9 cellular contexts compared by ENCODE assay signal in the genomic region with DNA sequence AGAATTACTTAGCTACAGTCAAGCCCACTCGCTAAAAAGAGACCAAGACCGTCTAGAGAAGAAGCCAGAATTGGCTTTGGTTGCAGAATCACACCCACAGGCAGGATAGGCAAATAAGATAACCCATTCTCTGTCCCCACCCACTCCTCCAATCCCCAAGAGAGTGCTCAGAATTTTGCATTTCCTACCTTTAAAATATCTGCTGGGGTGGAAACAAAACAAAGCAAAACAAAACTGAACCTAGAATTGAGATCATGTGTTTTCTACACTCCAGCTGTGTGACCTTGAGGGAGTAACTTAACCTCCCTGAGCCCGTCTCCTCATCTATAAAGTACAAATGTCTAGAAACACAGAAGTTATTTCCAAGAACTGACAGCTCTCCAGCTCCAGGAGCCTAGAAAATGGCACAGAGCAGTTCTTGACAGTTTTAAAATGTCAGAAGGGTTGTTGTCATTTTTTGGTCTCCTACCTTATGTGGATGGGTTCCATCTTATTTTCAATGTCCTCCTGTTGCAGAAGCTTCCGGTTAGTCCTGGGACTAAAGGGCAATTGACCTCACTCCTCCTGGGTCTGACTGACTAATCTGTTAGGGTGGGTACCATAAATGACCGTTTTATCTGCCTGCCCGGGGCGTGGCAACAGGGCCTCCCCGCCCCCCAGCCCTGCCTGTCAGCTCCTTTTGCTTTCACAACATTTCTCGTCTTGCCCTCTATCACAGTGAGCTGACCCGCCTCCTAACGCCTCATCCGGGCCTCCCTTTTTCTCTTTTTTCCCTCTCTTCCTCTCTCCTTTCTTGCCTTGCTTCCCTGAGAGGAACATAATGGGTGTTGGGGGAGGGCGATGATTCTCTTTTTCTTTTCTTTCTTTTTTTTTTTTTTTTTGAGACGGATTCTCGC.
DNase-seq lines count a peak whose midpoint lies in the region; ATAC-seq, FAIRE-seq and TF ChIP-seq lines count a peak whose summit lies in the region.
"Had no signal": no experiment of that assay in that cellular context is flagged by ENCODE, and none has a peak within 500 bp of the region (broad histone marks: within the 10 kb centered on the region; RNA-seq: fewer than 3 reads in every experiment).

No MANE protein-coding gene starts in this region.

- intact Hi-C loops in ovary (cut with DNase I) = no loop called here

- peak; percentile 89 for ATAC-seq in GM18517 (IDR thresholded peaks at IDR 0.05; ENCODE audit: unreplicated experiment)
- peak; percentile 86 for ATAC-seq in GM21723 (IDR thresholded peaks at IDR 0.05; ENCODE audit: unreplicated experiment)
- ATAC-seq: psoas muscle had no signal

- no peak overlapping the region for H3K4me3 ChIP-seq in bronchial epithelial cell (ENCODE audit: low read depth, low read length)
- peak overlapping the region; percentile 13 for H3K4me3 ChIP-seq in ovary
- H3K4me3 ChIP-seq: psoas muscle had no signal

- no peaks in the 10 kb centered on the region for H3K4me1 ChIP-seq in ovary (ENCODE audit: insufficient read depth)
- H3K4me1 ChIP-seq: psoas muscle had no signal

- H3K27me3 ChIP-seq in bronchial epithelial cell (ENCODE audit: control insufficient read depth, insufficient read depth, low read length) (no peaks in the 10 kb centered on the region), ovary (no peaks in the 10 kb centered on the region)

- 46 to 52% (median 48%) methylated on average over 15 of the region's 15 CpGs for WGBS in ovary, 3 donors

- no peaks in the 10 kb centered on the region for H3K9me3 ChIP-seq in ovary
- H3K9me3 ChIP-seq: psoas muscle had no signal

- no peak for TF ChIP-seq EP300 in ovary (IDR thresholded peaks at IDR 0.05)

- no peak overlapping the region for H3K27ac ChIP-seq in ovary
- H3K27ac ChIP-seq: psoas muscle had no signal

- H3K36me3 ChIP-seq in bronchial epithelial cell (ENCODE audit: control insufficient read depth, insufficient read depth, low read length) (no peaks in the 10 kb centered on the region), ovary (no peaks in the 10 kb centered on the region)

- DNase-seq in HuH-7.5 (ENCODE audit: low spot score) (peak; percentile 28), bronchial epithelial cell (ENCODE audit: low read depth) (peak; percentile 21), ovary (no peak), D341Med (ENCODE audit: low spot score) (no peak), dermis blood vessel endothelial cell (no peak)
- DNase-seq in activated CD8-positive, alpha-beta memory T cell treated with anti-CD3 and anti-CD28 coated beads, Interleukin-2, amount 50 U/mL, for 4 hours = no peak

- no peak for TF ChIP-seq POLR2A in ovary (IDR thresholded peaks at IDR 0.05)

- FAIRE-seq in bronchial epithelial cell (lab: Jason Lieb, UNC) = no peak

- no peak for TF ChIP-seq CTCF in bronchial epithelial cell (IDR thresholded peaks at IDR 0.05; ENCODE audit: insufficient read depth, low read length, severe bottlenecking)
- TF ChIP-seq CTCF in ovary (IDR thresholded peaks at IDR 0.05) = no peak

Comparison
In these comparisons a context has a peak if more than half of its experiments do, and no peak if none do; other contexts are left out.
1. DNase-seq: peak in HuH-7.5 (single experiment) and bronchial epithelial cell (single experiment); none in ovary (0 of 5), D341Med (single experiment), activated CD8-positive, alpha-beta memory T cell treated with anti-CD3 and anti-CD28 coated beads, Interleukin-2, amount 50 U/mL, for 4 hours (single experiment) and dermis blood vessel endothelial cell (single experiment).